ENCODE assay signal across 20 cellular contexts in genomic region chr15:87661952-87662351, GRCh38.
"Had no signal": no experiment of that assay in that cellular context is flagged by ENCODE, and none has a peak within 500 bp of the region (broad histone marks: within the 10 kb centered on the region; RNA-seq: fewer than 3 reads in every experiment).

No MANE protein-coding gene starts in this region.

- H3K4me3 Mint-ChIP-seq: T-cell had no signal

- H3K4me1 Mint-ChIP-seq: T-cell had no signal

- FAIRE-seq: RCC 7860 had no signal

- DNase-seq: Karpas-422, KG1, MM.1S, NCI-H1092 treated with DMSO at 0.1 percent for 48 hours, NCI-H1436, NCI-H187, NCI-H2029, NCI-H2081 treated with DMSO at 0.1 percent for 48 hours, NCI-H2171, NCI-H446, NCI-H510A, NCI-H524 treated with DMSO at 0.1 percent for 48 hours, NCI-H69, NCI-H774, SHP77, SK-N-SH, SW 1271, T-cell had no signal

- H3K4me3 ChIP-seq: SJCRH30 had no signal

- H3K27ac Mint-ChIP-seq: T-cell had no signal

- H3K36me3 Mint-ChIP-seq: T-cell had no signal
